ENCODE assay signal across 9 cellular contexts in genomic region chr17:4945944-4946280, GRCh38. TPM values are rescaled to one million over a fixed set of nuclear protein-coding genes. Genes with fewer than 3 reads are reported as not detected.
A peak's percentile ranks its signal among the peaks of the same experiment; 100 is the strongest.
DNase-seq lines count a peak whose midpoint lies in the region; ATAC-seq and TF ChIP-seq lines count a peak whose summit lies in the region.
"Had no signal": no experiment of that assay in that cellular context is flagged by ENCODE, and none has a peak within 500 bp of the region (broad histone marks: within the 10 kb centered on the region; RNA-seq: fewer than 3 reads in every experiment).

No MANE protein-coding gene starts in this region.

- no peaks in the 10 kb centered on the region for H3K9me2 ChIP-seq in Loucy (replicated peaks; ENCODE audit: low read depth, low read length)

- peaks cover 47% of the 10 kb centered on the region for H3K36me3 ChIP-seq in Loucy (ENCODE audit: insufficient read depth, low read length)

- intact Hi-C loops in CD4-positive, alpha-beta T cell (cut with DNase I, micrococcal nuclease), result loop anchor here (5.0 kb wide), 2 partner anchors 101 to 234 kb away; partner anchors contain the start of gene ARRB2 (in 2 of the 2)
- intact Hi-C loops in dorsolateral prefrontal cortex (cut with DNase I), result loop anchor here (5.0 kb wide), 3 partner anchors 41 to 214 kb away; partner anchors contain the start of genes CAMTA2 (in 1 of the 2), CHRNE (in 1 of the 2) and MED11 (in 1 of the 2)

- POLR2A ChIA-PET in CD4-positive, alpha-beta T cell (lab: Charles Lee), result interaction anchor here (0.9 to 13.9 kb wide), 8 partner anchors 9 to 103 kb away, joined by 3 to 350 read pairs (median 4); partner anchors contain the start of genes CHRNE, INCA1, KIF1C and SPAG7

- no peak overlapping the region for H2AFZ ChIP-seq in Loucy (ENCODE audit: low read length)

- H3F3A ChIP-seq in Loucy (ENCODE audit: low read depth), result peaks cover 44% of the 10 kb centered on the region

- H3K4me1 ChIP-seq in Loucy (ENCODE audit: insufficient read depth, low read length, poor library complexity, severe bottlenecking), result peaks cover 58% of the 10 kb centered on the region

- H3K36me3 Mint-ChIP-seq in CD4-positive, alpha-beta T cell (ENCODE audit: low read depth), result peaks cover 69% of the 10 kb centered on the region
- H3K36me3 Mint-ChIP-seq in neural crest cell (ENCODE audit: low read depth), result peaks cover 17% of the 10 kb centered on the region

- peak overlapping the region; percentile 90 for H3K27ac Mint-ChIP-seq in CD4-positive, alpha-beta T cell
- H3K27ac Mint-ChIP-seq in neural crest cell (ENCODE audit: unreplicated experiment), result peak overlapping the region; percentile 62

- no peaks in the 10 kb centered on the region for H3K9me3 Mint-ChIP-seq in CD4-positive, alpha-beta T cell
- no peaks in the 10 kb centered on the region for H3K9me3 Mint-ChIP-seq in neural crest cell

- H3K79me2 ChIP-seq in Loucy (ENCODE audit: insufficient read depth, low read length), result peaks cover 84% of the 10 kb centered on the region

- peak overlapping the region; percentile 90 for H3K4me3 ChIP-seq in Loucy (ENCODE audit: low read length, poor library complexity, severe bottlenecking)
- peak overlapping the region in 21 of 59 donors; percentile 23 to 97 (median 92) for H3K4me3 ChIP-seq in dorsolateral prefrontal cortex

- H3K27me3 ChIP-seq in CD4-positive, alpha-beta T cell (ENCODE audit: control insufficient read depth, insufficient read depth, low read length), result no peaks in the 10 kb centered on the region
- peaks cover 14% of the 10 kb centered on the region for H3K27me3 ChIP-seq in Loucy (ENCODE audit: insufficient read depth, low read length, poor library complexity, severe bottlenecking)
- H3K27me3 ChIP-seq in dorsolateral prefrontal cortex, result peaks cover 0 to 3% (median 0%) of the 10 kb centered on the region in 45 donors

- H3K9ac ChIP-seq in Loucy (ENCODE audit: low read depth, low read length, poor library complexity, severe bottlenecking), result peak overlapping the region; percentile 99

- peaks cover 71% of the 10 kb centered on the region for H4K20me1 ChIP-seq in Loucy (ENCODE audit: insufficient read depth, low read length, poor library complexity, severe bottlenecking)

- no peak for ATAC-seq in CD4-positive, alpha-beta T cell (ENCODE audit: poor library complexity)
- ATAC-seq in HG03354 (IDR thresholded peaks at IDR 0.05; ENCODE audit: poor library complexity, severe bottlenecking, unreplicated experiment), result no peak

- TF ChIP-seq CTCF in CD4-positive, alpha-beta T cell (IDR thresholded peaks at IDR 0.05), result no peak
- TF ChIP-seq CTCF in Loucy (conservative IDR thresholded peaks at IDR 0.05; ENCODE audit: low read length) (no peak), dorsolateral prefrontal cortex (IDR thresholded peaks at IDR 0.05 in 54 of 56, conservative IDR thresholded peaks at IDR 0.05 in 2 of 56; ENCODE audit: low read depth in 1 of 56, partially characterized antibody in 56 of 56) (no peak), neural crest cell (conservative IDR thresholded peaks at IDR 0.05) (no peak)

- H3K27ac ChIP-seq in CD4-positive, alpha-beta T cell (ENCODE audit: low read depth, low read length), result peak overlapping the region; percentile 98
- peak overlapping the region in 39 of 59 donors; percentile 14 to 98 (median 71) for H3K27ac ChIP-seq in dorsolateral prefrontal cortex

- no peak for DNase-seq in CD4-positive, alpha-beta T cell
- DNase-seq in dorsolateral prefrontal cortex, result no peak
- no peak for DNase-seq in neural crest cell (ENCODE audit: low read depth, low spot score)
- no peak for DNase-seq in HK-2 (ENCODE audit: unreplicated experiment)
- no peak for DNase-seq in A172 (ENCODE audit: low spot score)
- no peak for DNase-seq in DMS53 treated with DMSO at 0.1 percent for 48 hours (lab: John Stamatoyannopoulos, UW; ENCODE audit: unreplicated experiment)

- H3K27me3 Mint-ChIP-seq in CD4-positive, alpha-beta T cell, result no peaks in the 10 kb centered on the region
- peaks cover 7% of the 10 kb centered on the region for H3K27me3 Mint-ChIP-seq in neural crest cell (ENCODE audit: low read depth)

- CTCF ChIA-PET in CD4-positive, alpha-beta T cell (lab: Charles Lee), result interaction anchor here (0.7 to 2.3 kb wide), 3 partner anchors 21 to 157 kb away, joined by 3 to 7 read pairs (median 3); partner anchors contain the start of genes CHRNE, GLTPD2 and SPAG7

- no peaks in the 10 kb centered on the region for H3K9me3 ChIP-seq in CD4-positive, alpha-beta T cell (ENCODE audit: control insufficient read depth, low read length)
- no peaks in the 10 kb centered on the region for H3K9me3 ChIP-seq in Loucy (ENCODE audit: insufficient read depth, low read depth, low read length)

- H3K4me2 ChIP-seq in Loucy (ENCODE audit: low read depth, low read length, poor library complexity, severe bottlenecking), result peak overlapping the region; percentile 96

- peak overlapping the region; percentile 99 for H3K4me3 Mint-ChIP-seq in CD4-positive, alpha-beta T cell
- H3K4me3 Mint-ChIP-seq in neural crest cell, result peak overlapping the region; percentile 96

- peaks cover 72% of the 10 kb centered on the region for H3K4me1 Mint-ChIP-seq in CD4-positive, alpha-beta T cell (ENCODE audit: low read depth)
- H3K4me1 Mint-ChIP-seq in neural crest cell, result peaks cover 56% of the 10 kb centered on the region

RNA-seq across cellular contexts. Expression of gene PFN1, which starts 2.4 kb away (rescaled TPM):
- total RNA-seq in CD4-positive, alpha-beta T cell, result 100 to 1,000 TPM; 349 to 362 TPM
- total RNA-seq in dorsolateral prefrontal cortex (100 to 1,000 TPM in 104 of 120 experiments, 10 to 100 TPM in 16; 84.4 to 206 (median 112) TPM), neural crest cell (626 and 630 TPM in 2 replicates)
- total RNA-seq in A172 (2014; rRNA removed; shearing (Covaris generic)), result 1,113 and 1,180 TPM in 2 replicates

RNA-seq across cellular contexts. Expression of gene ENO3, which starts 5.0 kb away (rescaled TPM):
- 10 to 100 TPM; 17.2 to 20.5 TPM for total RNA-seq in CD4-positive, alpha-beta T cell
- total RNA-seq in dorsolateral prefrontal cortex (10 to 100 TPM in 8 of 120 experiments, 1 to 10 TPM in 112; 1.4 to 20.7 (median 5.6) TPM), neural crest cell (9.1 and 10.6 TPM in 2 replicates)
- total RNA-seq in A172 (2014; rRNA removed; shearing (Covaris generic)), result 4.0 and 12.3 TPM in 2 replicates

RNA-seq across cellular contexts. Expression of gene RNF167, which starts 5.8 kb away (rescaled TPM):
- 10 to 100 TPM; 59.3 to 62.8 TPM for total RNA-seq in CD4-positive, alpha-beta T cell
- total RNA-seq in dorsolateral prefrontal cortex, result 100 to 1,000 TPM in 28 of 120 experiments, 10 to 100 TPM in 92; 65.3 to 121 (median 91.1) TPM
- total RNA-seq in neural crest cell, result 90.4 and 93.2 TPM in 2 replicates
- 48.2 and 49.2 TPM in 2 replicates for total RNA-seq in A172 (2014; rRNA removed; shearing (Covaris generic))

RNA-seq across cellular contexts. Expression of gene SLC25A11, which starts 6.1 kb away (rescaled TPM):
- 10 to 100 TPM; 20.8 to 21.9 TPM for total RNA-seq in CD4-positive, alpha-beta T cell
- total RNA-seq in dorsolateral prefrontal cortex, result 100 to 1,000 TPM in 9 of 120 experiments, 10 to 100 TPM in 111; 56.8 to 113 (median 82.2) TPM
- total RNA-seq in neural crest cell, result 67.7 and 68.3 TPM in 2 replicates
- 80.8 and 82.6 TPM in 2 replicates for total RNA-seq in A172 (2014; rRNA removed; shearing (Covaris generic))

RNA-seq across cellular contexts. Expression of gene GP1BA, which starts 13.8 kb away (rescaled TPM):
- not detected for total RNA-seq in CD4-positive, alpha-beta T cell
- 1 to 10 TPM in 1 of 120 experiments, under 1 TPM in 15, not detected in 104; 0.16 to 1.0 (median 0.24) TPM for total RNA-seq in dorsolateral prefrontal cortex
- total RNA-seq in neural crest cell, result not detected in 2 replicates
- total RNA-seq in A172 (2014; rRNA removed; shearing (Covaris generic)), result 0.17 TPM in 1 of 2 replicates, not detected in the other
- total RNA-seq: subcutaneous adipose tissue had no signal
